ENCODE assay signal across 8 cellular contexts in genomic region chr2:131335319-131335718, GRCh38. TPM values are rescaled to one million over a fixed set of nuclear protein-coding genes. Genes with fewer than 3 reads are reported as not detected.
A peak's percentile ranks its signal among the peaks of the same experiment; 100 is the strongest.
DNase-seq lines count a peak whose midpoint lies in the region; TF ChIP-seq lines count a peak whose summit lies in the region.
"Not testable (repeated sequence)": the region's sequence is repeated elsewhere in the genome, so short reads cannot be mapped to it uniquely, and the experiment has no call there.

No MANE protein-coding gene starts in this region.

- H3K36me3 ChIP-seq in OCI-LY3 (replicated peaks; ENCODE audit: low read depth, low read length): not testable (repeated sequence)

- not testable (repeated sequence) for H3K27me3 ChIP-seq in OCI-LY3 (ENCODE audit: low read depth, low read length)

- intact Hi-C loops in activated CD4-positive, alpha-beta memory T cell treated with anti-CD3 and anti-CD28 coated beads for 36 hours (cut with micrococcal nuclease): loop anchor here (1.0 kb wide), 1 partner anchor 181 kb away; no protein-coding TSS in a partner anchor

- CTCF ChIA-PET in GM10248 (lab: Yijun Ruan, JAX): interaction anchor here (0.7 to 2.0 kb wide), 3 partner anchors 180 to 185 kb away, joined by 3 to 10 read pairs (median 3); no protein-coding TSS in a partner anchor
- CTCF ChIA-PET in activated CD4-positive, alpha-beta memory T cell treated with anti-CD3 and anti-CD28 coated beads for 36 hours (lab: Charles Lee): interaction anchor here (0.6 to 2.6 kb wide), 2 partner anchors 181 to 537 kb away, joined by 3 to 7 read pairs; no protein-coding TSS in a partner anchor

- not testable (repeated sequence) for H3K9me3 Mint-ChIP-seq in activated CD4-positive, alpha-beta memory T cell treated with anti-CD3 and anti-CD28 coated beads for 36 hours

- H3K9me3 ChIP-seq in OCI-LY3 (ENCODE audit: insufficient read depth, low read length): not testable (repeated sequence)

- POLR2A ChIA-PET in GM10248 (lab: Yijun Ruan, JAX); activated CD4-positive, alpha-beta memory T cell treated with anti-CD3 and anti-CD28 coated beads for 36 hours (lab: Charles Lee): not testable (repeated sequence)

- peaks cover 26% of the 10 kb centered on the region for H3K27me3 Mint-ChIP-seq in activated CD4-positive, alpha-beta memory T cell treated with anti-CD3 and anti-CD28 coated beads for 36 hours

- H3K27ac Mint-ChIP-seq in activated CD4-positive, alpha-beta memory T cell treated with anti-CD3 and anti-CD28 coated beads for 36 hours: not testable (repeated sequence)

- peak; percentile 62 for DNase-seq in ACHN
- DNase-seq in GM10248 (ENCODE audit: extremely low spot score): not testable (repeated sequence)
- DNase-seq in MV-4-11 (lab: John Stamatoyannopoulos, UW): peak; percentile 13
- peak; percentile 30 for DNase-seq in activated CD4-positive, alpha-beta memory T cell treated with anti-CD3 and anti-CD28 coated beads for 36 hours
- DNase-seq in dermis blood vessel endothelial cell: peak; percentile 66
- peak; percentile 38 for DNase-seq in inferior parietal cortex (ENCODE audit: extremely low spot score)
- peak; percentile 11 for DNase-seq in pulmonary artery endothelial cell (ENCODE audit: low read depth, low spot score)

- peak; percentile 24 for TF ChIP-seq CTCF in GM10248 (IDR thresholded peaks at IDR 0.05; ENCODE audit: control extremely low read depth, extremely low read depth, low read depth, missing control alignments)
- peak; percentile 34 for TF ChIP-seq CTCF in OCI-LY3 (IDR thresholded peaks at IDR 0.05; ENCODE audit: low read depth, low read length)

- not testable (repeated sequence) for H3K4me3 Mint-ChIP-seq in activated CD4-positive, alpha-beta memory T cell treated with anti-CD3 and anti-CD28 coated beads for 36 hours

- not testable (repeated sequence) for H4K20me1 ChIP-seq in OCI-LY3 (ENCODE audit: insufficient read depth, low read length)

- H2AFZ ChIP-seq in OCI-LY3 (ENCODE audit: low read depth, low read length): not testable (repeated sequence)

- in situ Hi-C loops in ACHN (cut with HindIII; ENCODE audit: low pct_ligation_motif_present, low pct_unique_long_range_greater_than_20kb, low sequenced_read_pairs): not testable (repeated sequence)

- not testable (repeated sequence) for H3K9ac ChIP-seq in OCI-LY3 (ENCODE audit: low read length)

- not testable (repeated sequence) for H3K27ac ChIP-seq in OCI-LY3 (ENCODE audit: low read length)

- not testable (repeated sequence) for H3K4me1 ChIP-seq in OCI-LY3 (ENCODE audit: low read length)

- H3K79me2 ChIP-seq in OCI-LY3 (ENCODE audit: low read length): not testable (repeated sequence)

- H3K4me2 ChIP-seq in OCI-LY3 (ENCODE audit: low read length): not testable (repeated sequence)

- H3K4me1 Mint-ChIP-seq in activated CD4-positive, alpha-beta memory T cell treated with anti-CD3 and anti-CD28 coated beads for 36 hours (ENCODE audit: low read depth): not testable (repeated sequence)

- not testable (repeated sequence) for H3K36me3 Mint-ChIP-seq in activated CD4-positive, alpha-beta memory T cell treated with anti-CD3 and anti-CD28 coated beads for 36 hours

- H3K4me3 ChIP-seq in OCI-LY3 (ENCODE audit: low read length): not testable (repeated sequence)

RNA-seq across cellular contexts. Expression of gene RAB6D, which starts 28.6 kb away (rescaled TPM):
- not detected for total RNA-seq in activated CD4-positive, alpha-beta memory T cell treated with anti-CD3 and anti-CD28 coated beads for 36 hours
- total RNA-seq in dermis blood vessel endothelial cell: under 0.01 TPM in 1 of 2 replicates, not detected in the other
- 0.07 TPM in 1 of 2 replicates, not detected in the other for total RNA-seq in pulmonary artery endothelial cell
